ENCODE assay signal across 28 cellular contexts in the genomic region with DNA sequence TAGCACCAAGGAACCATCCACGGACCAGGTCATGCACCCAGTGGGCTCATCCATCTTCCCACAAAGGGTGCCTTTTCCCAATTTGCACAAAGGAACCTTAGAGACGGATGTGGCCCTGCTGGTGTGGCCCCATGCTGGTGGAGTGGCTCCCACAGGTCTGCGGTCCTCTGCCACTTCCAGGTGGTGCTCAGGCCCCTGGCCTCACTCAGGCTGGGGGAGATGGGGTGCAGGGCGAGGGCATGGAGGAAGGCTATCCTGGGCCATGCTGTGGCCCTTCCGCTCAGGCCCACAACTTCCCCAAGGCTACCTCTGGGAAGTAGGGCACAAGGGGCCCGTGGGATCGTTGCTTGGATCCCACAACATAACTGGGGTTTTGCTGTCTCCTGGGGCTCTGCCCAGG. TPM values are rescaled to one million over a fixed set of nuclear protein-coding genes. Genes with fewer than 3 reads are reported as not detected.
DNase-seq lines count a peak whose midpoint lies in the region; ATAC-seq and TF ChIP-seq lines count a peak whose summit lies in the region.
"Had no signal": no experiment of that assay in that cellular context is flagged by ENCODE, and none has a peak within 500 bp of the region (broad histone marks: within the 10 kb centered on the region; RNA-seq: fewer than 3 reads in every experiment).

No MANE protein-coding gene starts in this region.

- 100% methylated on average over 2 of the region's 7 CpGs; no CpG with 5 or more reads in 1 of the 2 experiments for WGBS in IMR-90 (ENCODE audit: extremely low coverage in 2 of 2, insufficient read length in 1 of 2), 2 experiments

- H3K4me1 ChIP-seq in IMR-90 (ENCODE audit: control insufficient read depth, insufficient read depth, low read length) (peaks cover 1% of the 10 kb centered on the region; the same call in 1 of the 2 replicates), iPS-15b (ENCODE audit: control insufficient read depth, insufficient read depth, low read length) (no peaks in the 10 kb centered on the region)
- H3K4me1 ChIP-seq: HAP-1 had no signal

- H3K14ac ChIP-seq in IMR-90 (replicated peaks; ENCODE audit: low read depth, low read length) = no peak overlapping the region

- H3K9ac ChIP-seq in IMR-90 (ENCODE audit: low read depth, low read length) (no peak overlapping the region), iPS-15b (ENCODE audit: low read depth, low read length) (no peak overlapping the region)

- H4K20me1 ChIP-seq in IMR-90 (ENCODE audit: insufficient read depth, low read length) = no peaks in the 10 kb centered on the region

- intact Hi-C loops in IMR-90 (cut with micrococcal nuclease) (loop anchor here (1.0 to 5.0 kb wide), 2 partner anchors 114 to 633 kb away; a partner anchor contains a TSS), sciatic nerve (cut with DNase I) (no loop called here), left colon (cut with DNase I, micrococcal nuclease) (loop anchor here in 1 of 2 donors (5.0 to 10.0 kb wide), 2 partner anchors 65 to 113 kb away; no protein-coding TSS in a partner anchor)

- POLR2A ChIA-PET in IMR-90 (lab: Charles Lee; ENCODE audit: unreplicated experiment) = no interaction called here

- H3K4me1 Mint-ChIP-seq in T-helper 2 cell treated with Interferon-gamma antibody and Interleukin-4, amounts not matched to agents 5 μg/mL and 100 μg/mL, for 36 hours (ENCODE audit: low read depth) = peaks cover 2% of the 10 kb centered on the region

- no peak overlapping the region for H2BK120ac ChIP-seq in IMR-90 (ENCODE audit: low read depth, low read length)

- H3K9me3 Mint-ChIP-seq in T-helper 2 cell treated with Interferon-gamma antibody and Interleukin-4, amounts not matched to agents 5 μg/mL and 100 μg/mL, for 36 hours = no peaks in the 10 kb centered on the region
- H3K9me3 Mint-ChIP-seq: activated naive CD8-positive, alpha-beta T cell treated with anti-CD3 and anti-CD28 coated beads for 36 hours; stimulated activated naive CD8-positive, alpha-beta T cell treated with anti-CD3 and anti-CD28 coated beads, Interleukin-15, Interleukin-2, amounts not matched to agents 100 ng/mL and 50 ng/mL, for 24 hours; T-helper 1 cell treated with Interleukin-12 subunit alpha and Interleukin-12 subunit beta and Interleukin-4 antibody, amounts not matched to agents 30 μg/mL and 1 μg/mL, for 36 hours had no signal

- H4K91ac ChIP-seq in IMR-90 (ENCODE audit: insufficient read depth, low read depth, low read length) = no peak overlapping the region

- H3K4me2 ChIP-seq in IMR-90 (ENCODE audit: low read depth, low read length) = no peak overlapping the region

- no peak for TF ChIP-seq CTCF in IMR-90 (conservative IDR thresholded peaks at IDR 0.05; ENCODE audit: low read depth, low read length)

- no peak overlapping the region for H3K4me3 ChIP-seq in IMR-90 (ENCODE audit: insufficient read depth, low read depth, low read length)
- H3K4me3 ChIP-seq in iPS-15b (ENCODE audit: low read depth, low read length) = peak overlapping the region; percentile 45

- no peak for DNase-seq in T-helper 2 cell treated with Interferon-gamma antibody and Interleukin-4, amounts not matched to agents 5 μg/mL and 100 μg/mL, for 36 hours (ENCODE audit: low spot score)
- no peak for DNase-seq in T-helper 2 cell
- no peak for DNase-seq in IMR-90
- DNase-seq in sciatic nerve (ENCODE audit: low spot score) = peak; percentile 30
- DNase-seq in left colon = no peak
- DNase-seq in NCI-H774 (lab: John Stamatoyannopoulos, UW) = no peak
- DNase-seq in NCI-H1092 (lab: John Stamatoyannopoulos, UW) = no peak
- DNase-seq: activated effector memory CD4-positive, alpha-beta T cell treated with Interleukin-2 at 50 U/mL for 16 hours; activated naive CD8-positive, alpha-beta T cell treated with anti-CD3 and anti-CD28 coated beads for 36 hours; activated T-cell treated with anti-CD3 and anti-CD28 coated beads for 4 hours; effector CD8-positive, alpha-beta T cell; Kasumi-1; midbrain; MV-4-11; naive B cell; NCI-H1436 treated with DMSO at 0.1 percent for 48 hours; NCI-H2081 treated with DMSO at 0.1 percent for 48 hours; spleen; stimulated activated CD4-positive, alpha-beta T cell treated with anti-CD3 and anti-CD28 coated beads, Interleukin-2, amount 100 ng/mL, for 24 hours; testis had no signal

- H3K23ac ChIP-seq in IMR-90 (ENCODE audit: low read depth, low read length) = no peak overlapping the region

- H3K27ac Mint-ChIP-seq in T-helper 2 cell treated with Interferon-gamma antibody and Interleukin-4, amounts not matched to agents 5 μg/mL and 100 μg/mL, for 36 hours = no peak overlapping the region
- H3K27ac Mint-ChIP-seq: activated naive CD8-positive, alpha-beta T cell treated with anti-CD3 and anti-CD28 coated beads for 36 hours; naive B cell; stimulated activated naive CD8-positive, alpha-beta T cell treated with anti-CD3 and anti-CD28 coated beads, Interleukin-15, Interleukin-2, amounts not matched to agents 100 ng/mL and 50 ng/mL, for 24 hours; T-helper 1 cell treated with Interleukin-12 subunit alpha and Interleukin-12 subunit beta and Interleukin-4 antibody, amounts not matched to agents 30 μg/mL and 1 μg/mL, for 36 hours had no signal

- no peak overlapping the region for H2AK5ac ChIP-seq in IMR-90 (ENCODE audit: low read depth, low read length)

- H2BK15ac ChIP-seq in IMR-90 (ENCODE audit: low read depth, low read length) = no peak overlapping the region

- H2BK5ac ChIP-seq in IMR-90 (ENCODE audit: low read depth, low read length, poor library complexity, severe bottlenecking) = no peak overlapping the region

- BruUV-seq in IMR-90 (replicated peaks; lab: Mats Ljungman, UMichigan) = no TSS peak

- no peaks in the 10 kb centered on the region for H3K9me3 ChIP-seq in IMR-90 (ENCODE audit: control insufficient read depth, insufficient read depth, low read length)
- H3K9me3 ChIP-seq in iPS-15b (ENCODE audit: control insufficient read depth, insufficient read depth, low read length) = no peaks in the 10 kb centered on the region
- H3K9me3 ChIP-seq: HAP-1, spleen, testis had no signal

- no peaks in the 10 kb centered on the region for H3K36me3 ChIP-seq in IMR-90 (ENCODE audit: control insufficient read depth, insufficient read depth, low read length)
- no peaks in the 10 kb centered on the region for H3K36me3 ChIP-seq in iPS-15b (ENCODE audit: control insufficient read depth, insufficient read depth, low read length)
- H3K36me3 ChIP-seq: HAP-1, spleen had no signal

- H2BK20ac ChIP-seq in IMR-90 (ENCODE audit: low read depth, low read length) = no peak overlapping the region

- H3K56ac ChIP-seq in IMR-90 (ENCODE audit: extremely low read depth, insufficient read depth, low read length) = no peak overlapping the region

- peaks cover 18% of the 10 kb centered on the region for H3K27me3 ChIP-seq in IMR-90 (ENCODE audit: control insufficient read depth, insufficient read depth, low read length)
- peaks cover 40% of the 10 kb centered on the region for H3K27me3 ChIP-seq in iPS-15b (ENCODE audit: control insufficient read depth, insufficient read depth, low read length)
- H3K27me3 ChIP-seq: testis had no signal

- dilution Hi-C loops in IMR-90 (cut with HindIII; ENCODE audit: low sequenced_read_pairs, unreplicated experiment) = loop anchor here (25.0 kb wide), 1 partner anchor 113 kb away; no protein-coding TSS in a partner anchor

- H4K5ac ChIP-seq in IMR-90 (ENCODE audit: low read depth, low read length) = no peak overlapping the region

- CTCF ChIA-PET in IMR-90 (lab: Yijun Ruan, JAX) = interaction anchor here (0.9 to 1.6 kb wide), 2 partner anchors 44 to 61 kb away, joined by 3 read pairs; no protein-coding TSS in a partner anchor

- H3K36me3 Mint-ChIP-seq in T-helper 2 cell treated with Interferon-gamma antibody and Interleukin-4, amounts not matched to agents 5 μg/mL and 100 μg/mL, for 36 hours (ENCODE audit: low read depth) = no peaks in the 10 kb centered on the region
- H3K36me3 Mint-ChIP-seq: activated naive CD8-positive, alpha-beta T cell treated with anti-CD3 and anti-CD28 coated beads for 36 hours; naive B cell had no signal

- H3K79me1 ChIP-seq in IMR-90 (ENCODE audit: low read depth in 1 of 2, low read length in 2 of 2) = no peaks in the 10 kb centered on the region

- H3K27ac ChIP-seq in IMR-90 (ENCODE audit: insufficient read depth, low read length) = no peak overlapping the region
- H3K27ac ChIP-seq: 22Rv1, coronary artery, epithelial cell of prostate, spleen, testis had no signal

- no peak for TF ChIP-seq RAD21 in IMR-90 (IDR thresholded peaks at IDR 0.05; ENCODE audit: low read length)

- H3K4me3 Mint-ChIP-seq in T-helper 2 cell treated with Interferon-gamma antibody and Interleukin-4, amounts not matched to agents 5 μg/mL and 100 μg/mL, for 36 hours = peak overlapping the region; percentile 8
- H3K4me3 Mint-ChIP-seq: activated naive CD8-positive, alpha-beta T cell treated with anti-CD3 and anti-CD28 coated beads for 36 hours; stimulated activated naive CD8-positive, alpha-beta T cell treated with anti-CD3 and anti-CD28 coated beads, Interleukin-15, Interleukin-2, amounts not matched to agents 100 ng/mL and 50 ng/mL, for 24 hours; T-helper 1 cell treated with Interleukin-12 subunit alpha and Interleukin-12 subunit beta and Interleukin-4 antibody, amounts not matched to agents 30 μg/mL and 1 μg/mL, for 36 hours had no signal

- ATAC-seq in IMR-90 (ENCODE audit: low read depth) (no peak), sciatic nerve (no peak), left colon (no peak)
- ATAC-seq: Right ventricle myocardium inferior had no signal

- in situ Hi-C loops in IMR-90 (cut with MboI; ENCODE audit: low sequenced_read_pairs) = loop anchor here (5.0 to 25.0 kb wide), 2 partner anchors 113 to 638 kb away; a partner anchor contains a TSS

- no peak overlapping the region for H2AK9ac ChIP-seq in IMR-90 (replicated peaks; ENCODE audit: low read depth, low read length, poor library complexity)

- no peak overlapping the region for H3K18ac ChIP-seq in IMR-90 (ENCODE audit: low read depth, low read length)

- no peak for TF ChIP-seq POLR2A in IMR-90 (IDR thresholded peaks at IDR 0.05; ENCODE audit: low read depth, low read length)

- no peak overlapping the region for H3K4ac ChIP-seq in IMR-90 (ENCODE audit: low read depth, low read length)

- H3K27me3 Mint-ChIP-seq in T-helper 2 cell treated with Interferon-gamma antibody and Interleukin-4, amounts not matched to agents 5 μg/mL and 100 μg/mL, for 36 hours (ENCODE audit: low read depth) = peaks cover 36% of the 10 kb centered on the region

- H2AFZ ChIP-seq in IMR-90 (replicated peaks; ENCODE audit: low read length, poor library complexity) = peak overlapping the region; percentile 54

- peaks cover 6% of the 10 kb centered on the region; the same call in 1 of the 2 replicates for H3K9me1 ChIP-seq in IMR-90 (ENCODE audit: insufficient read depth, low read length)

- H4K8ac ChIP-seq in IMR-90 (ENCODE audit: low read depth in 2 of 2, low read length in 2 of 2) = no peak overlapping the region

TF ChIP-seq in IMR-90, 13 proteins besides CTCF, POLR2A, EP300 and RAD21 (continues in another document):
- TF ChIP-seq CHD1 (IDR thresholded peaks at IDR 0.05; ENCODE audit: low read depth, low read length) (no peak), MAFK (IDR thresholded peaks at IDR 0.05; ENCODE audit: low read depth, low read length) (no peak)

RNA-seq across cellular contexts. Expression of a gene that starts 5.2 kb away (rescaled TPM):
- total RNA-seq in IMR-90 (2012; rRNA removed) = 3.4 and 5.0 TPM in 2 replicates
- 1.9 and 2.1 TPM in 2 replicates for polyA plus RNA-seq in IMR-90 (2012; rRNA removed)
- polyA plus RNA-seq in IMR-90 (2012; cell fraction: cytosol; rRNA removed) = 0.81 and 0.86 TPM in 2 replicates
- polyA plus RNA-seq in IMR-90 (2012; cell fraction: nucleus; rRNA removed; ENCODE audit: low replicate concordance) = 3.0 and 8.1 TPM in 2 replicates
- total RNA-seq in sciatic nerve = 33.7 TPM
- 10 to 100 TPM in 1 of 2 donors, 1 to 10 TPM in 1; 5.2 to 96.5 TPM for total RNA-seq in left colon
